In genomic region chr5:179794171-179794570, GRCh38 we compare ENCODE assay signal across 10 cellular contexts. TPM values are rescaled to one million over a fixed set of nuclear protein-coding genes. Genes with fewer than 3 reads are reported as not detected.
DNase-seq lines count a peak whose midpoint lies in the region; ATAC-seq and TF ChIP-seq lines count a peak whose summit lies in the region.
"Had no signal": no experiment of that assay in that cellular context is flagged by ENCODE, and none has a peak within 500 bp of the region (broad histone marks: within the 10 kb centered on the region; RNA-seq: fewer than 3 reads in every experiment).

No MANE protein-coding gene starts in this region.

- H3K9me3 ChIP-seq in heart left ventricle (no peaks in the 10 kb centered on the region), upper lobe of left lung (no peaks in the 10 kb centered on the region), SK-N-SH (no peaks in the 10 kb centered on the region)

- H3K4me3 Mint-ChIP-seq in neural crest cell, result peak overlapping the region; percentile 81

- peak overlapping the region; percentile 47 to 95 (median 86) for H3K27ac ChIP-seq in heart left ventricle
- peak overlapping the region; percentile 65 for H3K27ac ChIP-seq in cingulate gyrus (ENCODE audit: low read depth, low read length)
- peak overlapping the region; percentile 28 to 85 (median 78) for H3K27ac ChIP-seq in upper lobe of left lung
- H3K27ac ChIP-seq in SK-N-SH (ENCODE audit: low read depth in 2 of 2, low read length in 1 of 2), result no peak overlapping the region

- no peak overlapping the region for H3K27ac Mint-ChIP-seq in neural crest cell (ENCODE audit: unreplicated experiment)
- H3K27ac Mint-ChIP-seq: WTC11 had no signal

- POLR2A ChIA-PET in SK-N-SH (lab: Yijun Ruan, JAX), result interaction anchor here (0.9 kb wide), 1 partner anchor 31 kb away, joined by 3 read pairs; no protein-coding TSS in a partner anchor

- peaks cover 5 to 58% (median 49%) of the 10 kb centered on the region in 12 donors for H3K4me1 ChIP-seq in heart left ventricle
- H3K4me1 ChIP-seq in upper lobe of left lung, result peaks cover 50 to 60% (median 54%) of the 10 kb centered on the region in 4 donors
- peaks cover 0 to 14% of the 10 kb centered on the region in 2 experiments; a peak in 1 of 4 replicates for H3K4me1 ChIP-seq in SK-N-SH (ENCODE audit: control insufficient read depth in 1 of 2, insufficient read depth in 2 of 2, low read depth in 1 of 2, low read length in 1 of 2)

- WGBS in heart left ventricle, 4 donors, result 61 to 86% (median 81%) methylated on average over 3 of the region's 3 CpGs
- WGBS in upper lobe of left lung, 2 donors, result 67% methylated on average over 3 of the region's 3 CpGs; no CpG with 5 or more reads in 1 of the 2 donors
- 100% methylated on average over 3 of the region's 3 CpGs for WGBS in SK-N-SH (ENCODE audit: low lambda C conversion rate)

- H3F3A ChIP-seq in SK-N-SH (replicated peaks; ENCODE audit: insufficient read depth), result peaks cover 4% of the 10 kb centered on the region

- H3K9me3 Mint-ChIP-seq in neural crest cell, result no peaks in the 10 kb centered on the region

- no peaks in the 10 kb centered on the region for H3K9me2 ChIP-seq in SK-N-SH

- peaks cover 4% of the 10 kb centered on the region for H3K36me3 Mint-ChIP-seq in neural crest cell (ENCODE audit: low read depth)

- no peak overlapping the region for H3K9ac ChIP-seq in SK-N-SH

- CTCF ChIA-PET in SK-N-SH (lab: Yijun Ruan, JAX), result interaction anchor here (0.6 to 8.3 kb wide), 5 partner anchors 11 to 181 kb away, joined by 3 to 67 read pairs (median 3); no protein-coding TSS in a partner anchor

- intact Hi-C loops in heart left ventricle (cut with DNase I) (loop anchor here in 2 of 10 donors (2.0 kb wide), 2 partner anchors 29 to 31 kb away; no protein-coding TSS in a partner anchor), cardiac septum (cut with DNase I) (no loop called here), head of caudate nucleus (cut with DNase I) (no loop called here)

- H3K27me3 ChIP-seq in heart left ventricle (no peaks in the 10 kb centered on the region), upper lobe of left lung (no peaks in the 10 kb centered on the region), SK-N-SH (ENCODE audit: insufficient read depth) (no peaks in the 10 kb centered on the region)

- H3K4me3 ChIP-seq in heart left ventricle (peak overlapping the region in 11 of 12 donors; percentile 3 to 82 (median 68)), upper lobe of left lung (peak overlapping the region in 3 of 4 donors; percentile 54 to 80 (median 67)), SK-N-SH (ENCODE audit: low read depth in 2 of 2, low read length in 1 of 2) (no peak overlapping the region)

- peaks cover 2% of the 10 kb centered on the region for H3K27me3 Mint-ChIP-seq in neural crest cell (ENCODE audit: low read depth)

- H4K20me1 ChIP-seq in SK-N-SH (ENCODE audit: insufficient read depth), result no peaks in the 10 kb centered on the region

- H3K36me3 ChIP-seq in heart left ventricle (peaks cover 7 to 23% (median 21%) of the 10 kb centered on the region in 9 donors), upper lobe of left lung (peaks cover 14 to 21% (median 21%) of the 10 kb centered on the region in 4 donors), SK-N-SH (replicated peaks in 1 of 2; ENCODE audit: control insufficient read depth in 1 of 2, insufficient read depth in 2 of 2, low read length in 1 of 2) (peaks cover 0 to 18% of the 10 kb centered on the region in 2 experiments)

- TF ChIP-seq CTCF in heart left ventricle (IDR thresholded peaks at IDR 0.05), result no peak
- no peak for TF ChIP-seq CTCF in neural crest cell (conservative IDR thresholded peaks at IDR 0.05)
- no peak for TF ChIP-seq CTCF in upper lobe of left lung (IDR thresholded peaks at IDR 0.05)
- TF ChIP-seq CTCF in SK-N-SH (IDR thresholded peaks at IDR 0.05), result no peak

- DNase-seq in heart left ventricle (no peak), cardiac septum (ENCODE audit: low spot score) (no peak), neural crest cell (ENCODE audit: low read depth, low spot score) (no peak), upper lobe of left lung (no peak), AG20443 (ENCODE audit: low spot score) (no peak), head of caudate nucleus (no peak), SK-N-SH (no peak)
- DNase-seq: stimulated activated CD4-positive, alpha-beta T cell treated with anti-CD3 and anti-CD28 coated beads, Interleukin-2, amount 100 ng/mL, for 48 hours had no signal

- H3K79me2 ChIP-seq in SK-N-SH (ENCODE audit: insufficient read depth), result no peaks in the 10 kb centered on the region

- ATAC-seq in heart left ventricle (no peak), upper lobe of left lung (ENCODE audit: low FRiP score in 2 of 2) (no peak)

- no peak overlapping the region for H2AFZ ChIP-seq in SK-N-SH (ENCODE audit: low read depth)

- no peak for TF ChIP-seq RAD21 in SK-N-SH (IDR thresholded peaks at IDR 0.05; ENCODE audit: low read length)

- no peak for TF ChIP-seq EP300 in upper lobe of left lung (IDR thresholded peaks at IDR 0.05)
- TF ChIP-seq EP300 in SK-N-SH (IDR thresholded peaks at IDR 0.05; ENCODE audit: borderline replicate concordance in 1 of 2, low read depth in 1 of 2, low read length in 1 of 2), result no peak

- H3K4me2 ChIP-seq in SK-N-SH, result no peak overlapping the region

- peaks cover 5% of the 10 kb centered on the region for H3K4me1 Mint-ChIP-seq in neural crest cell

- no peak for TF ChIP-seq POLR2A in heart left ventricle (IDR thresholded peaks at IDR 0.05)
- peak in 1 of 4 donors; percentile 6 for TF ChIP-seq POLR2A in upper lobe of left lung (IDR thresholded peaks at IDR 0.05)

TF ChIP-seq in SK-N-SH, 30 proteins besides CTCF, POLR2A, EP300 and RAD21 (continues in another document):
- TF ChIP-seq MXI1 (IDR thresholded peaks at IDR 0.05; ENCODE audit: low read depth, low read length), result no peak
- TF ChIP-seq, protein P1, sequence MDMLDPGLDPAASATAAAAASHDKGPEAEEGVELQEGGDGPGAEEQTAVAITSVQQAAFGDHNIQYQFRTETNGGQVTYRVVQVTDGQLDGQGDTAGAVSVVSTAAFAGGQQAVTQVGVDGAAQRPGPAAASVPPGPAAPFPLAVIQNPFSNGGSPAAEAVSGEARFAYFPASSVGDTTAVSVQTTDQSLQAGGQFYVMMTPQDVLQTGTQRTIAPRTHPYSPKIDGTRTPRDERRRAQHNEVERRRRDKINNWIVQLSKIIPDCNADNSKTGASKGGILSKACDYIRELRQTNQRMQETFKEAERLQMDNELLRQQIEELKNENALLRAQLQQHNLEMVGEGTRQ (IDR thresholded peaks at IDR 0.05; ENCODE audit: borderline replicate concordance, low read depth, low read length), result no peak
- TF ChIP-seq IRF3 (IDR thresholded peaks at IDR 0.05; ENCODE audit: low read depth, low read length), result no peak
- no peak for TF ChIP-seq SMC3 (IDR thresholded peaks at IDR 0.05; ENCODE audit: low read depth, low read length)
- no peak for TF ChIP-seq FOXJ3 (CRISPR knock-in tag; IDR thresholded peaks at IDR 0.05)
- TF ChIP-seq CHD2 (IDR thresholded peaks at IDR 0.05; ENCODE audit: low read length, partially characterized antibody), result no peak
- no peak for TF ChIP-seq TCF12 (IDR thresholded peaks at IDR 0.05)
- TF ChIP-seq NRF1 (IDR thresholded peaks at IDR 0.05; ENCODE audit: low read depth, low read length), result no peak
- no peak for TF ChIP-seq ZBTB33 (IDR thresholded peaks at IDR 0.05; ENCODE audit: borderline replicate concordance, low read depth)

RNA-seq across cellular contexts. Expression of gene LTC4S, which starts 0.4 kb away (rescaled TPM):
- total RNA-seq in heart left ventricle, result 10 to 100 TPM in 4 of 9 donors, 1 to 10 TPM in 5; 4.5 to 16.7 (median 9.5) TPM
- polyA plus RNA-seq in heart left ventricle, result 10 to 100 TPM in 1 of 2 donors, 1 to 10 TPM in 1; 3.3 to 13.8 TPM
- 12.8 TPM for total RNA-seq in cardiac septum
- 2.4 and 3.3 TPM in 2 replicates for total RNA-seq in neural crest cell
- 10 to 100 TPM in 5 of 6 donors, 1 to 10 TPM in 1; 6.7 to 33.1 (median 21.3) TPM for total RNA-seq in upper lobe of left lung
- 0.34 and 0.43 TPM in 2 replicates for polyA plus RNA-seq in SK-N-SH (2012; rRNA removed)
- polyA plus RNA-seq in SK-N-SH (2012; cell fraction: cytosol; rRNA removed), result 0.14 TPM in 1 of 2 replicates, not detected in the other
- 0.67 and 0.75 TPM in 2 replicates for polyA plus RNA-seq in SK-N-SH (2012; cell fraction: nucleus; rRNA removed)

RNA-seq across cellular contexts. Expression of gene MGAT4B, which starts 12.5 kb away (rescaled TPM):
- total RNA-seq in heart left ventricle (100 to 1,000 TPM in 6 of 9 donors, 10 to 100 TPM in 3; 84.2 to 209 (median 112) TPM), cardiac septum (160 TPM), neural crest cell (120 and 124 TPM in 2 replicates), upper lobe of left lung (100 to 1,000 TPM; 107 to 266 (median 158) TPM)
- polyA plus RNA-seq in heart left ventricle (10 to 100 TPM; 49.6 to 89.7 TPM), SK-N-SH (2012; rRNA removed) (174 and 190 TPM in 2 replicates)
- 120 and 170 TPM in 2 replicates for polyA plus RNA-seq in SK-N-SH (2012; cell fraction: cytosol; rRNA removed)
- 434 and 545 TPM in 2 replicates for polyA plus RNA-seq in SK-N-SH (2012; cell fraction: nucleus; rRNA removed)

RNA-seq across cellular contexts. Expression of gene SQSTM1, which starts 26.5 kb away (rescaled TPM):
- total RNA-seq in heart left ventricle (100 to 1,000 TPM; 266 to 747 (median 402) TPM), cardiac septum (372 TPM), neural crest cell (67.6 and 69.5 TPM in 2 replicates), upper lobe of left lung (100 to 1,000 TPM; 390 to 666 (median 574) TPM)
- polyA plus RNA-seq in heart left ventricle (100 to 1,000 TPM; 177 to 266 TPM), SK-N-SH (2012; rRNA removed) (181 and 185 TPM in 2 replicates)
- polyA plus RNA-seq in SK-N-SH (2012; cell fraction: cytosol; rRNA removed), result 98.5 and 121 TPM in 2 replicates
- polyA plus RNA-seq in SK-N-SH (2012; cell fraction: nucleus; rRNA removed), result 413 and 442 TPM in 2 replicates

Comparison
In these comparisons a context has a peak if more than half of its experiments do, and no peak if none do; other contexts are left out.
1. H3K27ac ChIP-seq: peak in heart left ventricle (12 of 12), cingulate gyrus (single experiment) and upper lobe of left lung (4 of 4); none in SK-N-SH (0 of 2).
2. H3K4me3 ChIP-seq: peak in heart left ventricle (11 of 12) and upper lobe of left lung (3 of 4); none in SK-N-SH (0 of 2).